Comparison of ENCODE assay signal across 7 cellular contexts in the genomic region with DNA sequence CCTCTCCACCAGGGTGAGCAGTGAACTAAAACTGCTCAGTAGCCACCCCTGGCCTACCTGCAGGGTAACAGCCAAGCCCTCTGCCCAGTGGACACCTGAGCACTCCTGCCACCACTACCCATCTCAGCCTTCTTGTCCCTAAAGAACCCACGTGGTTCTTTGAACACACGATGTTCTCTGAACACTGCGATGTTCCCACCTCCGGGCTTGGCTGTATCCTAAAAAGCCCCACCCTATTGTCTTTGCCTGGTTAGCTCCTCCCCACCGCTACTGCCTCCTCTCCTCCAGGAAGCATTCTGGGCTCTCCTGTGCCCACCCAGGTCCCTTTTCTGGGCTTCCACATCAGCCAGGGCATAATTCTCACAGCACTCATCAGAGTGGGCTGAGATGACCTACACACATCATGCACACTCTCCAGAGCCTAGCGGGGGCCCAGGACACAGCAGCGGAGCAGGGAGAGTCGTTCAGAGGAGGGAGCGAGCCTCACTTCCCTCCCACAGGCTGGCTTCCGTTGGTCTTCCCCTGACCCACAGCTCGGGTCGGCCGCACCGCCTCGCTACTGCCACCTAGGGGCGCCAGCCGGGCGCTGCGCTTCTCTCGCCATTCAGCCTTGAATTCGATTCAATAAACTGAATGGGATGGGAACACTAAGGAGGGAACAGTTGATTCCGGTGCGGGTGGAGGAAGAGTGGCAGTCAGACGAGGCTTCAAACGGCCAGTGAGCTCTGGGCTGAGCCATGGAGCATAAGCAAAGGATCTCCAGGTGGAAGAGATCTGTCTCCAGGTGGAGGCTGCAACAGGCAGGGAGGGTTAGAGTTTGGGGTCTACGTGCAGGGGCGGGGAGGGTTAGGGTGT. TPM values are rescaled to one million over a fixed set of nuclear protein-coding genes. Genes with fewer than 3 reads are reported as not detected.
DNase-seq lines count a peak whose midpoint lies in the region; ATAC-seq and TF ChIP-seq lines count a peak whose summit lies in the region.

No MANE protein-coding gene starts in this region.

- peaks cover 36% of the 10 kb centered on the region for H3K4me1 Mint-ChIP-seq in neural progenitor cell
- peaks cover 64% of the 10 kb centered on the region for H3K4me1 Mint-ChIP-seq in stimulated activated naive CD8-positive, alpha-beta T cell treated with anti-CD3 and anti-CD28 coated beads, Interleukin-15, amount 100 ng/mL, for 72 hours

- peaks cover 16% of the 10 kb centered on the region for H3K36me3 Mint-ChIP-seq in neural progenitor cell

- peak overlapping the region; percentile 65 for H3K27ac Mint-ChIP-seq in neural progenitor cell
- H3K27ac Mint-ChIP-seq in stimulated activated naive CD8-positive, alpha-beta T cell treated with anti-CD3 and anti-CD28 coated beads, Interleukin-15, amount 100 ng/mL, for 72 hours, result peak overlapping the region; percentile 83 to 90

- peak overlapping the region; percentile 83 for H3K4me2 ChIP-seq in neural progenitor cell

- H3K79me2 ChIP-seq in neural progenitor cell (ENCODE audit: low read depth), result peaks cover 94% of the 10 kb centered on the region

- no peak overlapping the region for H2AFZ ChIP-seq in neural progenitor cell (replicated peaks)

- H3K4me3 ChIP-seq in neural progenitor cell, result peak overlapping the region; percentile 38

- peaks cover 45% of the 10 kb centered on the region for H3F3A ChIP-seq in neural progenitor cell (ENCODE audit: low read depth)

- no peak overlapping the region for H3K9ac ChIP-seq in neural progenitor cell

- H3K36me3 ChIP-seq in neural progenitor cell, result no peaks in the 10 kb centered on the region

- no peaks in the 10 kb centered on the region for H3K9me3 Mint-ChIP-seq in neural progenitor cell
- no peaks in the 10 kb centered on the region for H3K9me3 Mint-ChIP-seq in stimulated activated naive CD8-positive, alpha-beta T cell treated with anti-CD3 and anti-CD28 coated beads, Interleukin-15, amount 100 ng/mL, for 72 hours

- ATAC-seq in stimulated activated naive CD8-positive, alpha-beta T cell treated with anti-CD3 and anti-CD28 coated beads, Interleukin-15, amount 100 ng/mL, for 72 hours, result peak; percentile 75

- peaks cover 77% of the 10 kb centered on the region for H4K20me1 ChIP-seq in neural progenitor cell (ENCODE audit: low read depth)

- H3K9me3 ChIP-seq in neural progenitor cell (ENCODE audit: low read depth), result no peaks in the 10 kb centered on the region

- no peak for TF ChIP-seq EP300 in Ishikawa (IDR thresholded peaks at IDR 0.05; ENCODE audit: borderline replicate concordance)

- H3K27me3 ChIP-seq in neural progenitor cell, result no peaks in the 10 kb centered on the region

- DNase-seq in SHP77 (lab: John Stamatoyannopoulos, UW), result peak; percentile 48 to 74
- peak; percentile 71 for DNase-seq in activated gamma-delta T cell treated with Interleukin-2 at 50 U/mL for 16 hours
- peak; percentile 81 for DNase-seq in foreskin melanocyte
- DNase-seq in neural progenitor cell (ENCODE audit: low spot score), result peak; percentile 90
- DNase-seq in stimulated activated naive CD8-positive, alpha-beta T cell treated with anti-CD3 and anti-CD28 coated beads, Interleukin-15, amount 100 ng/mL, for 72 hours, result peak; percentile 79 to 81

- peak overlapping the region; percentile 85 for H3K4me3 Mint-ChIP-seq in neural progenitor cell
- H3K4me3 Mint-ChIP-seq in stimulated activated naive CD8-positive, alpha-beta T cell treated with anti-CD3 and anti-CD28 coated beads, Interleukin-15, amount 100 ng/mL, for 72 hours, result peak overlapping the region; percentile 86 to 90

- peak; percentile 99 for TF ChIP-seq CTCF in GM12874 (IDR thresholded peaks at IDR 0.05; ENCODE audit: insufficient read depth, low read depth, low read length)
- TF ChIP-seq CTCF in neural progenitor cell (IDR thresholded peaks at IDR 0.05), result peak; percentile 98

- H3K27ac ChIP-seq in neural progenitor cell, result peak overlapping the region; percentile 80

- peaks cover 6% of the 10 kb centered on the region for H3K27me3 Mint-ChIP-seq in neural progenitor cell (ENCODE audit: insufficient read depth, low read depth)
- H3K27me3 Mint-ChIP-seq in stimulated activated naive CD8-positive, alpha-beta T cell treated with anti-CD3 and anti-CD28 coated beads, Interleukin-15, amount 100 ng/mL, for 72 hours, result no peaks in the 10 kb centered on the region

- H3K4me1 ChIP-seq in neural progenitor cell, result peaks cover 27% of the 10 kb centered on the region

- TF ChIP-seq RAD21 in Ishikawa (IDR thresholded peaks at IDR 0.05; ENCODE audit: low read depth), result peak; percentile 63

TF ChIP-seq in Ishikawa, 13 proteins besides CTCF, POLR2A, EP300 and RAD21:
- TF ChIP-seq YY1 (IDR thresholded peaks at IDR 0.05; ENCODE audit: low read depth) (no peak), FOXM1 (IDR thresholded peaks at IDR 0.05; ENCODE audit: borderline replicate concordance, low read depth) (no peak), TCF12 (IDR thresholded peaks at IDR 0.05; ENCODE audit: low read depth) (no peak), TEAD4 (IDR thresholded peaks at IDR 0.05) (no peak), ZBTB7A (IDR thresholded peaks at IDR 0.05; ENCODE audit: low read depth) (no peak), EGR1 (IDR thresholded peaks at IDR 0.05) (no peak)
- TF ChIP-seq, protein P1, sequence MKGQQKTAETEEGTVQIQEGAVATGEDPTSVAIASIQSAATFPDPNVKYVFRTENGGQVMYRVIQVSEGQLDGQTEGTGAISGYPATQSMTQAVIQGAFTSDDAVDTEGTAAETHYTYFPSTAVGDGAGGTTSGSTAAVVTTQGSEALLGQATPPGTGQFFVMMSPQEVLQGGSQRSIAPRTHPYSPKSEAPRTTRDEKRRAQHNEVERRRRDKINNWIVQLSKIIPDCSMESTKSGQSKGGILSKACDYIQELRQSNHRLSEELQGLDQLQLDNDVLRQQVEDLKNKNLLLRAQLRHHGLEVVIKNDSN (IDR thresholded peaks at IDR 0.05), result no peak
- TF ChIP-seq, protein P2, sequence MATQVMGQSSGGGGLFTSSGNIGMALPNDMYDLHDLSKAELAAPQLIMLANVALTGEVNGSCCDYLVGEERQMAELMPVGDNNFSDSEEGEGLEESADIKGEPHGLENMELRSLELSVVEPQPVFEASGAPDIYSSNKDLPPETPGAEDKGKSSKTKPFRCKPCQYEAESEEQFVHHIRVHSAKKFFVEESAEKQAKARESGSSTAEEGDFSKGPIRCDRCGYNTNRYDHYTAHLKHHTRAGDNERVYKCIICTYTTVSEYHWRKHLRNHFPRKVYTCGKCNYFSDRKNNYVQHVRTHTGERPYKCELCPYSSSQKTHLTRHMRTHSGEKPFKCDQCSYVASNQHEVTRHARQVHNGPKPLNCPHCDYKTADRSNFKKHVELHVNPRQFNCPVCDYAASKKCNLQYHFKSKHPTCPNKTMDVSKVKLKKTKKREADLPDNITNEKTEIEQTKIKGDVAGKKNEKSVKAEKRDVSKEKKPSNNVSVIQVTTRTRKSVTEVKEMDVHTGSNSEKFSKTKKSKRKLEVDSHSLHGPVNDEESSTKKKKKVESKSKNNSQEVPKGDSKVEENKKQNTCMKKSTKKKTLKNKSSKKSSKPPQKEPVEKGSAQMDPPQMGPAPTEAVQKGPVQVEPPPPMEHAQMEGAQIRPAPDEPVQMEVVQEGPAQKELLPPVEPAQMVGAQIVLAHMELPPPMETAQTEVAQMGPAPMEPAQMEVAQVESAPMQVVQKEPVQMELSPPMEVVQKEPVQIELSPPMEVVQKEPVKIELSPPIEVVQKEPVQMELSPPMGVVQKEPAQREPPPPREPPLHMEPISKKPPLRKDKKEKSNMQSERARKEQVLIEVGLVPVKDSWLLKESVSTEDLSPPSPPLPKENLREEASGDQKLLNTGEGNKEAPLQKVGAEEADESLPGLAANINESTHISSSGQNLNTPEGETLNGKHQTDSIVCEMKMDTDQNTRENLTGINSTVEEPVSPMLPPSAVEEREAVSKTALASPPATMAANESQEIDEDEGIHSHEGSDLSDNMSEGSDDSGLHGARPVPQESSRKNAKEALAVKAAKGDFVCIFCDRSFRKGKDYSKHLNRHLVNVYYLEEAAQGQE (IDR thresholded peaks at IDR 0.05; ENCODE audit: low read depth), result no peak
- TF ChIP-seq, protein P3, sequence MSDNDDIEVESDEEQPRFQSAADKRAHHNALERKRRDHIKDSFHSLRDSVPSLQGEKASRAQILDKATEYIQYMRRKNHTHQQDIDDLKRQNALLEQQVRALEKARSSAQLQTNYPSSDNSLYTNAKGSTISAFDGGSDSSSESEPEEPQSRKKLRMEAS (IDR thresholded peaks at IDR 0.05), result no peak
TF ChIP-seq in Ishikawa: peak in this region for 0.

RNA-seq across cellular contexts. Expression of gene ELAVL1, which starts 3.2 kb away (rescaled TPM):
- 108 TPM in 2 replicates for total RNA-seq in neural progenitor cell (ENCODE audit: low replicate concordance)

RNA-seq across cellular contexts. Expression of gene CCL25, which starts 50.3 kb away (rescaled TPM):
- total RNA-seq in neural progenitor cell (ENCODE audit: low replicate concordance), result 1.2 TPM in 1 of 2 replicates, not detected in the other

RNA-seq across cellular contexts. Expression of gene TIMM44, which starts 58.8 kb away (rescaled TPM):
- total RNA-seq in neural progenitor cell (ENCODE audit: low replicate concordance), result 43.7 and 59.5 TPM in 2 replicates

Comparison
In these comparisons a context has a peak if more than half of its experiments do, and no peak if none do; other contexts are left out.
1. Peak in every context shown above with its lines: DNase-seq, ATAC-seq, H3K4me3 ChIP-seq and H3K27ac ChIP-seq.